Comparison of ENCODE assay signal across 21 cellular contexts in the genomic region with DNA sequence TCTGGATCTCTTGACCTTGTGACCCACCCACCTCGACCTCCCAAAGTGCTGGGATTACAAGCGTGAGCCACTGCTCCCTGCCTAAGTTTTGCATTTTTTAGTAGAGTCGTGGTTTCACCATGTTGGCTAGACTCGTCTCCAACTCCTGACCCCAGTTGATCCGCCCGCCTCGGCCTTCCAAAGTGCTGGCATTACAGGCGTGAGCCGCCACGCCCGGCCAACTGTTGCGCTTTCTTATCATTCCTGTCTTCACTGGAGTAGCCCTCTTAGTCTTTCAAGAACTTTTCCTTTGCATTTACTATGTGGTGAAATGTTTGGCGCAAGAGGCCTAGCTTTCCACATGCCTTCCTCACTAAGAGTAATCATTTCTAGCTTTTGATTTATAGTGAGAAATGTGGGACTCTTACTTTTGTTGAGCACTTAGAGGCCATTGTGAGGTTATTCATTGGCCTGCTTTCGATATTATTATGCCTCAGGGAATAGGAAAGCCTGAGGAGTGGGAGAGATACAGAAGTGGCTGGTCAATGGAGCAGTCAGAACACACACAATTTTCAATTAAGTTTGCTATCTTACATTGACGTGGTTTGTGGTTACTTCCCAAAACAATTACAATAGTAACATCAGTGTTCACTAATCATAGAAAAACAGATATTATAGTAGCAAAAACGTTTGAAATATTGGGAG.
A peak's percentile ranks its signal among the peaks of the same experiment; 100 is the strongest.
DNase-seq lines count a peak whose midpoint lies in the region; ATAC-seq, FAIRE-seq and TF ChIP-seq lines count a peak whose summit lies in the region.
"Had no signal": no experiment of that assay in that cellular context is flagged by ENCODE, and none has a peak within 500 bp of the region (broad histone marks: within the 10 kb centered on the region; RNA-seq: fewer than 3 reads in every experiment).

No MANE protein-coding gene starts in this region.

- TF ChIP-seq RAD21 in K562 (CRISPR knock-in tag; conservative IDR thresholded peaks at IDR 0.05 in 1 of 2, IDR thresholded peaks at IDR 0.05 in 1 of 2): no peak

- no peak for TF ChIP-seq POLR2A in K562 (conservative IDR thresholded peaks at IDR 0.05)

- FAIRE-seq in GM19239 (lab: Jason Lieb, UNC) (peak; percentile 52), K562 (lab: Jason Lieb, UNC) (no peak)

- no peaks in the 10 kb centered on the region for H3K79me2 ChIP-seq in K562 (ENCODE audit: control insufficient read depth, insufficient read depth, low read length)

- no peak overlapping the region for H2AFZ ChIP-seq in K562 (ENCODE audit: low read depth, low read length)
- H2AFZ ChIP-seq: GM23248, PC-9 had no signal

- H3K9me1 ChIP-seq in K562 (ENCODE audit: control insufficient read depth, insufficient read depth, low read length): no peaks in the 10 kb centered on the region

- CTCF ChIA-PET in HEK293 (lab: Yijun Ruan, JAX): no interaction called here
- CTCF ChIA-PET in K562 (lab: Yijun Ruan, JAX; ENCODE audit: low intra/inter-chr PET ratio): no interaction called here

- H3K27me3 ChIP-seq in K562 (ENCODE audit: control insufficient read depth in 2 of 2, insufficient read depth in 2 of 2, low read length in 2 of 2) (no peaks in the 10 kb centered on the region), neutrophil (no peaks in the 10 kb centered on the region)
- H3K27me3 ChIP-seq: MG63 had no signal

- no peaks in the 10 kb centered on the region for H3K4me1 ChIP-seq in HEK293 (ENCODE audit: control insufficient read depth, insufficient read depth, low read length)
- no peaks in the 10 kb centered on the region for H3K4me1 ChIP-seq in K562 (replicated peaks in 1 of 2; ENCODE audit: control insufficient read depth in 2 of 2, insufficient read depth in 2 of 2, low read length in 2 of 2)
- peaks cover 0 to 8% of the 10 kb centered on the region in 2 experiments for H3K4me1 ChIP-seq in neutrophil (ENCODE audit: control insufficient read depth in 1 of 2, insufficient read depth in 1 of 2, low read depth in 1 of 2, low read length in 1 of 2)

- in situ Hi-C loops in K562 (cut with MboI): no loop called here

- WGBS in K562 (ENCODE audit: insufficient coverage, low coverage, missing lambda C conversion rate): 79% methylated on average over 16 of the region's 16 CpGs

- H3K36me3 ChIP-seq in HEK293 (ENCODE audit: control insufficient read depth in 2 of 2, insufficient read depth in 1 of 2, low read length in 2 of 2) (peaks cover 4 to 44% of the 10 kb centered on the region in 2 experiments; a peak in 2 of 3 replicates), K562 (ENCODE audit: control insufficient read depth, insufficient read depth, low read length) (peaks cover 52% of the 10 kb centered on the region), neutrophil (no peaks in the 10 kb centered on the region)

- no peak overlapping the region for H3K27ac ChIP-seq in HEK293 (ENCODE audit: extremely low read depth, low read depth, low read length)
- no peak overlapping the region for H3K27ac ChIP-seq in K562 (ENCODE audit: extremely low read depth, low read depth, low read length)
- H3K27ac ChIP-seq in neutrophil: peak overlapping the region; percentile 15
- H3K27ac ChIP-seq: GM23248, PC-9 had no signal

- intact Hi-C loops in K562 (cut with micrococcal nuclease): no loop called here

- H3K9me3 ChIP-seq in HEK293 (ENCODE audit: control insufficient read depth, insufficient read depth, low read depth, low read length) (no peaks in the 10 kb centered on the region), K562 (replicated peaks; ENCODE audit: control insufficient read depth, insufficient read depth, low read depth, low read length) (no peaks in the 10 kb centered on the region), neutrophil (no peaks in the 10 kb centered on the region)
- H3K9me3 ChIP-seq: MG63, SK-N-SH had no signal

- TF ChIP-seq EP300 in K562 (IDR thresholded peaks at IDR 0.05; ENCODE audit: low read length): no peak

- H3K4me3 ChIP-seq in HEK293 (ENCODE audit: low read depth, low read length) (no peak overlapping the region), K562 (no peak overlapping the region), neutrophil (ENCODE audit: low read depth in 1 of 2, low read length in 1 of 2) (no peak overlapping the region)
- H3K4me3 ChIP-seq: GM23248, MG63, PC-9 had no signal

- no peak overlapping the region for H3K9ac ChIP-seq in K562 (ENCODE audit: insufficient read depth in 1 of 2, low read depth in 2 of 2, low read length in 2 of 2)
- H3K9ac ChIP-seq: GM23248, SK-N-SH had no signal

- ATAC-seq in K562 (no peak), GM18511 (IDR thresholded peaks at IDR 0.05; ENCODE audit: unreplicated experiment) (no peak)

- H3K4me2 ChIP-seq in K562 (ENCODE audit: insufficient read depth, low read length): no peak overlapping the region
- H3K4me2 ChIP-seq: PC-9, SK-N-SH had no signal

- no peak for TF ChIP-seq CTCF in HEK293 (tag by site-specific recombination; IDR thresholded peaks at IDR 0.05)
- TF ChIP-seq CTCF in K562 (IDR thresholded peaks at IDR 0.05 in 2 of 3, conservative IDR thresholded peaks at IDR 0.05 in 1 of 3; ENCODE audit: insufficient read depth in 2 of 3, low read depth in 1 of 3, low read length in 3 of 3): no peak
- no peak for TF ChIP-seq CTCF in neutrophil (IDR thresholded peaks at IDR 0.05)

- BruUV-seq in K562 (replicated peaks; lab: Mats Ljungman, UMichigan): no TSS peak

- POLR2A ChIA-PET in HEK293 (lab: Yijun Ruan, JAX): no interaction called here
- POLR2A ChIA-PET in K562 (lab: Yijun Ruan, JAX): interaction anchor here (1.0 to 1.6 kb wide), 4 partner anchors 10 to 186 kb away, joined by 3 to 7 read pairs (median 4); partner anchors contain the start of genes SFPQ and ZMYM4

- no peaks in the 10 kb centered on the region for H4K20me1 ChIP-seq in K562 (replicated peaks; ENCODE audit: control insufficient read depth, insufficient read depth, low read length)

- DNase-seq in GM19239 (ENCODE audit: insufficient read length, low spot score) (no peak), K562 (ENCODE audit: extremely low read depth in 1 of 4, low spot score in 3 of 4) (no peak), DMS153 (lab: John Stamatoyannopoulos, UW) (no peak), NCI-H748 treated with DMSO at 0.1 percent for 48 hours (lab: John Stamatoyannopoulos, UW) (no peak)
- DNase-seq: CD4-positive, CD25-positive, alpha-beta regulatory T cell; COR-L47; DMS79 treated with DMSO at 0.1 percent for 48 hours; GM23248; HCEC 1CT; MG63; NCI-H1092; NCI-H1436; NCI-H187 treated with DMSO at 0.1 percent for 48 hours; NCI-H2107; PC-9; RPMI8226; SHP77; SK-N-SH had no signal

TF ChIP-seq in HEK293, 187 proteins besides CTCF, POLR2A, EP300 and RAD21 (continues in another document):
- TF ChIP-seq ZNF132 (tag by site-specific recombination; IDR thresholded peaks at IDR 0.05; ENCODE audit: borderline replicate concordance) (no peak), HOXC10 (CRISPR knock-in tag; IDR thresholded peaks at IDR 0.05) (no peak), ZBTB26 (tag by site-specific recombination; optimal IDR thresholded peaks at IDR 0.05) (no peak), ZNF776 (tag by site-specific recombination; IDR thresholded peaks at IDR 0.05; ENCODE audit: borderline replicate concordance) (no peak), SCRT2 (tag by site-specific recombination; IDR thresholded peaks at IDR 0.05) (peak; percentile 61; the same call in 1 of the 2 replicates)

TF ChIP-seq in K562, 482 proteins besides CTCF, POLR2A, EP300 and RAD21:
- no peak for TF ChIP-seq PTBP1 (IDR thresholded peaks at IDR 0.05; ENCODE audit: low read depth, low read length)
- no peak for TF ChIP-seq PHB (CRISPR knock-in tag; IDR thresholded peaks at IDR 0.05)
- TF ChIP-seq TAF1 (IDR thresholded peaks at IDR 0.05; ENCODE audit: control insufficient read depth, extremely low read depth, insufficient read depth, low read length, severe bottlenecking): no peak
- TF ChIP-seq, protein P1, sequence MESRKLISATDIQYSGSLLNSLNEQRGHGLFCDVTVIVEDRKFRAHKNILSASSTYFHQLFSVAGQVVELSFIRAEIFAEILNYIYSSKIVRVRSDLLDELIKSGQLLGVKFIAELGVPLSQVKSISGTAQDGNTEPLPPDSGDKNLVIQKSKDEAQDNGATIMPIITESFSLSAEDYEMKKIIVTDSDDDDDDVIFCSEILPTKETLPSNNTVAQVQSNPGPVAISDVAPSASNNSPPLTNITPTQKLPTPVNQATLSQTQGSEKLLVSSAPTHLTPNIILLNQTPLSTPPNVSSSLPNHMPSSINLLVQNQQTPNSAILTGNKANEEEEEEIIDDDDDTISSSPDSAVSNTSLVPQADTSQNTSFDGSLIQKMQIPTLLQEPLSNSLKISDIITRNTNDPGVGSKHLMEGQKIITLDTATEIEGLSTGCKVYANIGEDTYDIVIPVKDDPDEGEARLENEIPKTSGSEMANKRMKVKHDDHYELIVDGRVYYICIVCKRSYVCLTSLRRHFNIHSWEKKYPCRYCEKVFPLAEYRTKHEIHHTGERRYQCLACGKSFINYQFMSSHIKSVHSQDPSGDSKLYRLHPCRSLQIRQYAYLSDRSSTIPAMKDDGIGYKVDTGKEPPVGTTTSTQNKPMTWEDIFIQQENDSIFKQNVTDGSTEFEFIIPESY (CRISPR knock-in tag; IDR thresholded peaks at IDR 0.05): peak; percentile 84
TF ChIP-seq in K562: peak in this region for 1.
